8 cellular contexts compared by ENCODE assay signal in genomic region chr1:160031368-160032164, GRCh38. TPM values are rescaled to one million over a fixed set of nuclear protein-coding genes. Genes with fewer than 3 reads are reported as not detected.
A peak's percentile ranks its signal among the peaks of the same experiment; 100 is the strongest.
DNase-seq lines count a peak whose midpoint lies in the region; ATAC-seq and TF ChIP-seq lines count a peak whose summit lies in the region.

PIGM (minus strand) TSS chr1:160031990; CDS start chr1:160031739, 251 bp downstream.

- TF ChIP-seq CTCF in GM13976 (IDR thresholded peaks at IDR 0.05; ENCODE audit: borderline replicate concordance, control extremely low read depth, extremely low read depth, insufficient read depth, missing control alignments): no peak
- no peak for TF ChIP-seq CTCF in heart right ventricle (IDR thresholded peaks at IDR 0.05)
- no peak for TF ChIP-seq CTCF in upper lobe of right lung (IDR thresholded peaks at IDR 0.05)

- H3K36me3 ChIP-seq in heart right ventricle: peaks cover 0 to 7% (median 0%) of the 10 kb centered on the region in 9 donors
- no peaks in the 10 kb centered on the region for H3K36me3 ChIP-seq in upper lobe of right lung

- peak within 1 kb of the TSS; percentile 61 to 89 (median 76) for H3K4me3 ChIP-seq in heart right ventricle
- peak within 1 kb of the TSS; percentile 79 for H3K4me3 ChIP-seq in upper lobe of right lung

- DNase-seq in GM13976 (ENCODE audit: low spot score) (peak; percentile 93), NCI-H1436 treated with DMSO at 0.1 percent for 48 hours (lab: John Stamatoyannopoulos, UW) (peak; percentile 82), T follicular helper cell (ENCODE audit: low read depth) (peak; percentile 91), amniotic epithelial cell (ENCODE audit: low read depth) (peak; percentile 86), heart right ventricle (peak; percentile 93 to 94), posterior cingulate gyrus (peak; percentile 88 to 99 (median 92)), upper lobe of right lung (peak; percentile 97)

- in situ Hi-C loops in GM13976 (cut with MboI; ENCODE audit: low sequenced_read_pairs, unreplicated experiment): no loop called here

- peak; percentile 96 for ATAC-seq in HG02852 (IDR thresholded peaks at IDR 0.05; ENCODE audit: unreplicated experiment)
- peak; percentile 95 to 98 (median 97) for ATAC-seq in heart right ventricle
- peak; percentile 98 for ATAC-seq in upper lobe of right lung

- H3K27ac ChIP-seq in heart right ventricle: peak within 1 kb of the TSS in 9 of 10 donors; percentile 55 to 86 (median 74)
- H3K27ac ChIP-seq in upper lobe of right lung: peak within 1 kb of the TSS; percentile 78

- 0% methylated on average over 60 of the region's 60 CpGs for WGBS in heart right ventricle, 2 donors

- peaks cover 4 to 34% (median 22%) of the 10 kb centered on the region in 9 donors for H3K4me1 ChIP-seq in heart right ventricle
- peaks cover 23% of the 10 kb centered on the region for H3K4me1 ChIP-seq in upper lobe of right lung

- H3K27me3 ChIP-seq in heart right ventricle: no peaks in the 10 kb centered on the region
- no peaks in the 10 kb centered on the region for H3K27me3 ChIP-seq in upper lobe of right lung

- intact Hi-C loops in heart right ventricle (cut with DNase I): loop anchor here in 3 of 10 donors (5.0 to 10.0 kb wide), 2 partner anchors 247 to 249 kb away; partner anchors contain the start of gene DUSP23 (in 3 of the 3)
- intact Hi-C loops in posterior cingulate gyrus (cut with DNase I): no loop called here
- intact Hi-C loops in upper lobe of right lung (cut with DNase I): no loop called here

- H3K9me3 ChIP-seq in heart right ventricle: no peaks in the 10 kb centered on the region
- no peaks in the 10 kb centered on the region for H3K9me3 ChIP-seq in upper lobe of right lung

RNA-seq across cellular contexts. Expression of gene PIGM, which starts in this region (rescaled TPM):
- total RNA-seq in heart right ventricle (1 to 10 TPM; 2.0 to 3.0 (median 2.5) TPM), upper lobe of right lung (7.1 TPM)
- 1 to 10 TPM; 1.5 to 2.3 TPM for polyA plus RNA-seq in heart right ventricle

Comparison
In these comparisons a context has a peak if more than half of its experiments do, and no peak if none do; other contexts are left out.
1. Peak in every context shown above with its lines: DNase-seq, ATAC-seq, H3K4me3 ChIP-seq and H3K27ac ChIP-seq.